Comparison of ENCODE assay signal across 8 cellular contexts in the genomic region with DNA sequence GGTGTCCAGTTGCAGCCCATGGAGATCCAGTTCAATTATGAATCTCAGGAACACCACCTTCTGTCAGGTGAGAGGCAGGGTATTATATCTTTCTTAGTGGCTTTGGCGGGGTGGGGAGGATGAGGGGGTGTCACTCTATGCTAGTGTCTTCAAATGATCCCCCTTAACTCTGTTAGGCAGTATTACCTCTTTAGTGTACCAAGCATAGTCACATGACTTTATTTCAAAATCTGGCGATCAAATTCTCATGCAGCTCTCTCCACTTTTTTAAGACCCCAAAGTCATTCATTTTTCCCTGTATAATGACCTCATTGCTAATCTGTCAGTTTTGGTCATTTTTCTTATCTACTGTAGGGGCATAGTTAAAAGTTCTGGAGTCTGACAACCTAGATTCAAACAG. TPM values are rescaled to one million over a fixed set of nuclear protein-coding genes. Genes with fewer than 3 reads are reported as not detected.
DNase-seq lines count a peak whose midpoint lies in the region; TF ChIP-seq lines count a peak whose summit lies in the region.

No MANE protein-coding gene starts in this region.

- CTCF ChIA-PET in RWPE1 (lab: Yijun Ruan, JAX): no interaction called here

- peak overlapping the region; percentile 76; the same call in 1 of the 2 replicates for H3K27ac ChIP-seq in 22Rv1
- H3K27ac ChIP-seq in mesodermal cell (ENCODE audit: low read depth, low read length, severe bottlenecking): no peak overlapping the region
- no peak overlapping the region for H3K27ac ChIP-seq in RWPE1

- peaks cover 71% of the 10 kb centered on the region for H3K36me3 Mint-ChIP-seq in brain

- peaks cover 6% of the 10 kb centered on the region for H3K27me3 Mint-ChIP-seq in brain

- peak overlapping the region; percentile 84 for H3K4me3 ChIP-seq in HFF-Myc (replicated peaks; ENCODE audit: low read depth, low read length)
- peak overlapping the region; percentile 79 for H3K4me3 ChIP-seq in mesodermal cell (ENCODE audit: extremely low read depth, insufficient read depth, low read length, poor library complexity, severe bottlenecking)

- POLR2A ChIA-PET in RWPE1 (lab: Yijun Ruan, JAX; ENCODE audit: low non-redundant PET): no interaction called here

- peak overlapping the region; percentile 99 to 100 (median 99) for H3K27ac Mint-ChIP-seq in brain

- H3K4me1 Mint-ChIP-seq in brain: peaks cover 57% of the 10 kb centered on the region

- 63 to 100% methylated on average over 1 of the region's 2 CpGs for WGBS in mesodermal cell (ENCODE audit: insufficient coverage in 2 of 2), 2 experiments

- peaks cover 44% of the 10 kb centered on the region for H3K36me3 ChIP-seq in mesodermal cell (ENCODE audit: control insufficient read depth, insufficient read depth, low read length)

- peak overlapping the region; percentile 96 to 100 (median 98) for H3K4me3 Mint-ChIP-seq in brain

- peaks cover 10% of the 10 kb centered on the region for H3K9me3 ChIP-seq in mesodermal cell (ENCODE audit: control insufficient read depth, low read length)

- peaks cover 4% of the 10 kb centered on the region for H3K4me1 ChIP-seq in mesodermal cell (ENCODE audit: control insufficient read depth, insufficient read depth, low read length, poor library complexity, severe bottlenecking)

- TF ChIP-seq CTCF in 22Rv1 (IDR thresholded peaks at IDR 0.05): no peak
- TF ChIP-seq CTCF in HFF-Myc (IDR thresholded peaks at IDR 0.05; ENCODE audit: low read depth, low read length, missing control alignments): no peak
- TF ChIP-seq CTCF in brain (conservative IDR thresholded peaks at IDR 0.05): no peak
- TF ChIP-seq CTCF in RWPE1 (conservative IDR thresholded peaks at IDR 0.05; ENCODE audit: low read depth): no peak

- DNase-seq in HFF-Myc (ENCODE audit: extremely low read depth, low read depth) (no peak), HPDE6-E6E7 (ENCODE audit: extremely low spot score) (no peak), RWPE1 (ENCODE audit: low spot score) (no peak)
- DNase-seq in stimulated activated CD4-positive, alpha-beta T cell treated with anti-CD3 and anti-CD28 coated beads, Interleukin-1b, Interleukin-23, amount 100 ng/mL, for 48 hours: no peak
- DNase-seq in stimulated activated CD4-positive, alpha-beta T cell treated with anti-CD3 and anti-CD28 coated beads, Interleukin-4, amount 100 ng/mL, for 4 hours: no peak

- H3K9me3 Mint-ChIP-seq in brain: peaks cover 12 to 22% (median 18%) of the 10 kb centered on the region in 5 experiments

RNA-seq across cellular contexts. Expression of a gene that starts 1.1 kb away (rescaled TPM):
- 11.9 TPM for polyA plus RNA-seq in brain (ENCODE audit: insufficient read depth, low read depth, low replicate concordance)
- polyA plus RNA-seq in mesodermal cell (2013, experiment 1 of 2): 11.7 TPM
- polyA plus RNA-seq in mesodermal cell (2013, experiment 2 of 2): 12.9 TPM

RNA-seq across cellular contexts. Expression of a gene that starts 50.3 kb away (rescaled TPM):
- polyA plus RNA-seq in brain (ENCODE audit: insufficient read depth, low read depth, low replicate concordance): 18.9 TPM
- 16.4 TPM for polyA plus RNA-seq in mesodermal cell (2013, experiment 1 of 2)
- polyA plus RNA-seq in mesodermal cell (2013, experiment 2 of 2): 15.5 TPM

RNA-seq across cellular contexts. Expression of a gene that starts 53.1 kb away (rescaled TPM):
- polyA plus RNA-seq in brain (ENCODE audit: insufficient read depth, low read depth, low replicate concordance): 18.3 TPM
- polyA plus RNA-seq in mesodermal cell (2013, experiment 1 of 2): 40.7 TPM
- 45.6 TPM for polyA plus RNA-seq in mesodermal cell (2013, experiment 2 of 2)
